10 cellular contexts compared by ENCODE assay signal in the genomic region with DNA sequence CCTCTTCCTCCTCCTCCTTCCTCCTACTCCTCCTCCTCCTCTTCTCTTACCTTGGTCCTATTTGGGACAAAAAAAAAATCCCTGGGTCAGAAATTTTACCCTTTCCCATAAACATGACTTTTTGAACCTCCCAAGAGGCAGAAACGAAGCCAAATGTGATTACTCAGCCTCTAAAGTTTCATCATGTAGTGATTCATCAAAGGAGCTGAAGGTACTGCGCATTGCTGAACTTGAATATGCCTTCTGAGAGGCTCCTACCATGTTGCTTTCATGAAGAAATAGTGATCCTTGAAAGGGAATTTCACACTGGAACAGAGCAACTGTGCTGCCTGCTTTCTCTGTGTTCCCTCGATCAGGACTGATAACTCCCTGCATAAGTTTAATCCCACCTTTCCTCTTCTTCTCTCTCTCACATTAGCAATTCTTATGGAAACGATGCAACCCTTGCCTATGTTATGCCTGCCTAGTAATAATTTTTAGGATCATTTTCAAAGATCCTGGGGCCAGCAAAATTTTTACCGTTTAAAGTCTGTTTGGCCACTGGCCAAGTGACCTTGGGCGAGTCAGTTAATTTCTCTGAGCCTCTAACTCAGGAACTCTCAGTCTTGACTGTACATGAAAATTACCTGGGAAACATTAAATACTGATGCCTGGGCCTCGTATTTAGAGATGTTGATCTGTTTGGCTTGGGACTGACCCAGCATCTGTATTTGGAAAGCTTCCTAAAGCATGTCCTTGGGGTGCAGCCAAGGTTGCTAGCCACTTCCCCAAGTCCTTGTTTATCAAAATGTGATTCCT.
DNase-seq lines count a peak whose midpoint lies in the region; ATAC-seq and TF ChIP-seq lines count a peak whose summit lies in the region.
"Had no signal": no experiment of that assay in that cellular context is flagged by ENCODE, and none has a peak within 500 bp of the region (broad histone marks: within the 10 kb centered on the region; RNA-seq: fewer than 3 reads in every experiment).

No MANE protein-coding gene starts in this region.

- peak overlapping the region; percentile 89 for H4K91ac ChIP-seq in IMR-90 (ENCODE audit: insufficient read depth, low read depth, low read length)

- ATAC-seq in IMR-90 (ENCODE audit: low read depth) (peak; percentile 77), HG03159 (IDR thresholded peaks at IDR 0.05; ENCODE audit: unreplicated experiment) (no peak)
- no peak for ATAC-seq in central memory CD8-positive, alpha-beta T cell (replicated peaks; ENCODE audit: extremely low read depth, poor library complexity, severe bottlenecking)

- H3K4ac ChIP-seq in IMR-90 (ENCODE audit: low read depth, low read length), result peak overlapping the region; percentile 88

- H3K9me1 ChIP-seq in IMR-90 (ENCODE audit: insufficient read depth, low read length), result peaks cover 6% of the 10 kb centered on the region

- no peaks in the 10 kb centered on the region for H3K9me3 Mint-ChIP-seq in central memory CD8-positive, alpha-beta T cell
- H3K9me3 Mint-ChIP-seq in neural progenitor cell, result no peaks in the 10 kb centered on the region

- no peaks in the 10 kb centered on the region for H3K9me3 ChIP-seq in IMR-90 (ENCODE audit: control insufficient read depth, insufficient read depth, low read length)
- H3K9me3 ChIP-seq in mucosa of rectum (ENCODE audit: control insufficient read depth in 2 of 2, low read length in 2 of 2), result no peaks in the 10 kb centered on the region
- no peaks in the 10 kb centered on the region for H3K9me3 ChIP-seq in neural progenitor cell (ENCODE audit: low read depth)
- H3K9me3 ChIP-seq: neutrophil had no signal

- no peak for TF ChIP-seq POLR2A in IMR-90 (IDR thresholded peaks at IDR 0.05; ENCODE audit: low read depth, low read length)

- H2AFZ ChIP-seq in IMR-90 (replicated peaks; ENCODE audit: low read length, poor library complexity), result peak overlapping the region; percentile 44
- H2AFZ ChIP-seq in neural progenitor cell (replicated peaks), result no peak overlapping the region

- POLR2A ChIA-PET in IMR-90 (lab: Charles Lee; ENCODE audit: unreplicated experiment), result no interaction called here

- H3K27ac ChIP-seq in IMR-90 (ENCODE audit: insufficient read depth, low read length) (peak overlapping the region; percentile 33; the same call in 1 of the 2 replicates), mucosa of rectum (ENCODE audit: low read depth in 2 of 2, low read length in 2 of 2) (peak overlapping the region; percentile 10 to 17), neural progenitor cell (no peak overlapping the region)
- H3K27ac ChIP-seq: neutrophil had no signal

- no peak overlapping the region for H3K27ac Mint-ChIP-seq in central memory CD8-positive, alpha-beta T cell (ENCODE audit: low read depth)
- H3K27ac Mint-ChIP-seq in neural progenitor cell, result no peak overlapping the region

- in situ Hi-C loops in IMR-90 (cut with MboI; ENCODE audit: low sequenced_read_pairs), result loop anchor here (25.0 kb wide), 1 partner anchor 1093 kb away; a partner anchor contains a TSS

- H4K8ac ChIP-seq in IMR-90 (ENCODE audit: low read depth in 2 of 2, low read length in 2 of 2), result peak overlapping the region; percentile 56 to 93; a peak in 3 of 4 replicates

- no peak overlapping the region for H2AK9ac ChIP-seq in IMR-90 (replicated peaks; ENCODE audit: low read depth, low read length, poor library complexity)

- no TSS peak for BruUV-seq in IMR-90 (replicated peaks; lab: Mats Ljungman, UMichigan)

- H3K4me2 ChIP-seq in IMR-90 (ENCODE audit: low read depth, low read length) (peak overlapping the region; percentile 79; the same call in 1 of the 2 replicates), neural progenitor cell (no peak overlapping the region)

- H3K79me1 ChIP-seq in IMR-90 (ENCODE audit: low read depth in 1 of 2, low read length in 2 of 2), result no peaks in the 10 kb centered on the region

- H2BK20ac ChIP-seq in IMR-90 (ENCODE audit: low read depth, low read length), result peak overlapping the region; percentile 96

- H2AK5ac ChIP-seq in IMR-90 (ENCODE audit: low read depth, low read length), result peak overlapping the region; percentile 50

- H3K4me3 Mint-ChIP-seq in central memory CD8-positive, alpha-beta T cell, result peak overlapping the region; percentile 43
- no peak overlapping the region for H3K4me3 Mint-ChIP-seq in neural progenitor cell

- H4K5ac ChIP-seq in IMR-90 (ENCODE audit: low read depth, low read length), result peak overlapping the region; percentile 67

- peak; percentile 84 for DNase-seq in AG08395 (ENCODE audit: low spot score)
- peak; percentile 95 for DNase-seq in IMR-90
- no peak for DNase-seq in central memory CD8-positive, alpha-beta T cell (ENCODE audit: low spot score in 2 of 2)
- DNase-seq in midbrain (lab: John Stamatoyannopoulos, UW), result no peak
- DNase-seq in NCI-H2227 (lab: John Stamatoyannopoulos, UW; ENCODE audit: unreplicated experiment), result no peak
- no peak for DNase-seq in neural progenitor cell (ENCODE audit: low spot score)
- DNase-seq: caudate nucleus had no signal

- H3K14ac ChIP-seq in IMR-90 (replicated peaks; ENCODE audit: low read depth, low read length), result peak overlapping the region; percentile 75

- peak overlapping the region; percentile 73 for H3K18ac ChIP-seq in IMR-90 (ENCODE audit: low read depth, low read length)

- 0 out of 2 replicates have a peak, but pooled peaks have one; percentile 8 for TF ChIP-seq RAD21 in IMR-90 (IDR thresholded peaks at IDR 0.05; ENCODE audit: low read length)

- WGBS in IMR-90 (ENCODE audit: extremely low coverage in 2 of 2, insufficient read length in 1 of 2), 2 experiments, result 100% methylated on average over 1 of the region's 7 CpGs; no CpG with 5 or more reads in 1 of the 2 experiments

- H3K9ac ChIP-seq in IMR-90 (ENCODE audit: low read depth, low read length) (no peak overlapping the region; the same call in 1 of the 2 replicates), mucosa of rectum (ENCODE audit: low read depth in 1 of 2, low read length in 2 of 2) (no peak overlapping the region), neural progenitor cell (no peak overlapping the region)

- peaks cover 8% of the 10 kb centered on the region for H3K27me3 Mint-ChIP-seq in central memory CD8-positive, alpha-beta T cell
- H3K27me3 Mint-ChIP-seq in neural progenitor cell (ENCODE audit: insufficient read depth, low read depth), result no peaks in the 10 kb centered on the region

- CTCF ChIA-PET in IMR-90 (lab: Yijun Ruan, JAX), result interaction anchor here (0.7 kb wide), 1 partner anchor 1195 kb away, joined by 3 read pairs; no protein-coding TSS in a partner anchor

- peaks cover 5% of the 10 kb centered on the region for H3K36me3 Mint-ChIP-seq in central memory CD8-positive, alpha-beta T cell (ENCODE audit: insufficient read depth)
- no peaks in the 10 kb centered on the region for H3K36me3 Mint-ChIP-seq in neural progenitor cell

- peak overlapping the region; percentile 86 for H2BK5ac ChIP-seq in IMR-90 (ENCODE audit: low read depth, low read length, poor library complexity, severe bottlenecking)

- no peaks in the 10 kb centered on the region for H3F3A ChIP-seq in neural progenitor cell (ENCODE audit: low read depth)

- no peaks in the 10 kb centered on the region for H3K27me3 ChIP-seq in IMR-90 (ENCODE audit: control insufficient read depth, insufficient read depth, low read length)
- H3K27me3 ChIP-seq in mucosa of rectum (ENCODE audit: control insufficient read depth in 2 of 2, insufficient read depth in 2 of 2, low read length in 2 of 2), result no peaks in the 10 kb centered on the region
- no peaks in the 10 kb centered on the region for H3K27me3 ChIP-seq in neural progenitor cell
- H3K27me3 ChIP-seq: neutrophil had no signal

- peaks cover 53% of the 10 kb centered on the region for H3K4me1 Mint-ChIP-seq in central memory CD8-positive, alpha-beta T cell
- H3K4me1 Mint-ChIP-seq in neural progenitor cell, result peaks cover 15% of the 10 kb centered on the region

- H3K36me3 ChIP-seq in IMR-90 (ENCODE audit: control insufficient read depth, insufficient read depth, low read length), result no peaks in the 10 kb centered on the region
- no peaks in the 10 kb centered on the region for H3K36me3 ChIP-seq in mucosa of rectum (ENCODE audit: control insufficient read depth in 2 of 2, insufficient read depth in 2 of 2, low read length in 2 of 2)
- no peaks in the 10 kb centered on the region for H3K36me3 ChIP-seq in neural progenitor cell
- H3K36me3 ChIP-seq: neutrophil had no signal

- dilution Hi-C loops in IMR-90 (cut with HindIII; ENCODE audit: low sequenced_read_pairs, unreplicated experiment), result no loop called here

- peak overlapping the region; percentile 98 for H2BK120ac ChIP-seq in IMR-90 (ENCODE audit: low read depth, low read length)

- intact Hi-C loops in IMR-90 (cut with micrococcal nuclease), result loop anchor here (10.0 kb wide), 1 partner anchor 125 kb away; no protein-coding TSS in a partner anchor

- no peak for TF ChIP-seq CTCF in IMR-90 (conservative IDR thresholded peaks at IDR 0.05; ENCODE audit: low read depth, low read length)
- no peak for TF ChIP-seq CTCF in neural progenitor cell (IDR thresholded peaks at IDR 0.05)

- peak overlapping the region; percentile 67; the same call in 1 of the 2 replicates for H3K56ac ChIP-seq in IMR-90 (ENCODE audit: extremely low read depth, insufficient read depth, low read length)

- peaks cover 33% of the 10 kb centered on the region for H3K4me1 ChIP-seq in IMR-90 (ENCODE audit: control insufficient read depth, insufficient read depth, low read length)
- H3K4me1 ChIP-seq in mucosa of rectum (ENCODE audit: control insufficient read depth in 2 of 2, insufficient read depth in 2 of 2, low read length in 2 of 2), result peaks cover 5 to 6% of the 10 kb centered on the region in 2 donors
- H3K4me1 ChIP-seq in neural progenitor cell, result peaks cover 12% of the 10 kb centered on the region

- peak overlapping the region; percentile 96 for H3K23ac ChIP-seq in IMR-90 (ENCODE audit: low read depth, low read length)

- H2BK15ac ChIP-seq in IMR-90 (ENCODE audit: low read depth, low read length), result peak overlapping the region; percentile 72; the same call in 2 of the 3 replicates

- H3K79me2 ChIP-seq in neural progenitor cell (ENCODE audit: low read depth), result no peaks in the 10 kb centered on the region

- H4K20me1 ChIP-seq in IMR-90 (ENCODE audit: insufficient read depth, low read length), result no peaks in the 10 kb centered on the region
- no peaks in the 10 kb centered on the region for H4K20me1 ChIP-seq in neural progenitor cell (ENCODE audit: low read depth)

- H3K4me3 ChIP-seq in IMR-90 (ENCODE audit: insufficient read depth, low read depth, low read length), result no peak overlapping the region
- H3K4me3 ChIP-seq in mucosa of rectum (ENCODE audit: low read length in 2 of 2), result no peak overlapping the region
- H3K4me3 ChIP-seq in neural progenitor cell, result no peak overlapping the region

TF ChIP-seq in IMR-90, 13 proteins besides CTCF, POLR2A, EP300 and RAD21 (continues in another document):
- TF ChIP-seq CHD1 (IDR thresholded peaks at IDR 0.05; ENCODE audit: low read depth, low read length), result no peak
- TF ChIP-seq BHLHE40 (IDR thresholded peaks at IDR 0.05; ENCODE audit: low read depth, low read length), result peak; percentile 7; the same call in 1 of the 2 replicates

Comparison
In these comparisons a context has a peak if more than half of its experiments do, and no peak if none do; other contexts are left out.
1. DNase-seq: peak in AG08395 (single experiment) and IMR-90 (single experiment); none in central memory CD8-positive, alpha-beta T cell (0 of 2), midbrain (single experiment), NCI-H2227 (single experiment) and neural progenitor cell (single experiment).